1 cellular context compared by ENCODE assay signal in the genomic region with DNA sequence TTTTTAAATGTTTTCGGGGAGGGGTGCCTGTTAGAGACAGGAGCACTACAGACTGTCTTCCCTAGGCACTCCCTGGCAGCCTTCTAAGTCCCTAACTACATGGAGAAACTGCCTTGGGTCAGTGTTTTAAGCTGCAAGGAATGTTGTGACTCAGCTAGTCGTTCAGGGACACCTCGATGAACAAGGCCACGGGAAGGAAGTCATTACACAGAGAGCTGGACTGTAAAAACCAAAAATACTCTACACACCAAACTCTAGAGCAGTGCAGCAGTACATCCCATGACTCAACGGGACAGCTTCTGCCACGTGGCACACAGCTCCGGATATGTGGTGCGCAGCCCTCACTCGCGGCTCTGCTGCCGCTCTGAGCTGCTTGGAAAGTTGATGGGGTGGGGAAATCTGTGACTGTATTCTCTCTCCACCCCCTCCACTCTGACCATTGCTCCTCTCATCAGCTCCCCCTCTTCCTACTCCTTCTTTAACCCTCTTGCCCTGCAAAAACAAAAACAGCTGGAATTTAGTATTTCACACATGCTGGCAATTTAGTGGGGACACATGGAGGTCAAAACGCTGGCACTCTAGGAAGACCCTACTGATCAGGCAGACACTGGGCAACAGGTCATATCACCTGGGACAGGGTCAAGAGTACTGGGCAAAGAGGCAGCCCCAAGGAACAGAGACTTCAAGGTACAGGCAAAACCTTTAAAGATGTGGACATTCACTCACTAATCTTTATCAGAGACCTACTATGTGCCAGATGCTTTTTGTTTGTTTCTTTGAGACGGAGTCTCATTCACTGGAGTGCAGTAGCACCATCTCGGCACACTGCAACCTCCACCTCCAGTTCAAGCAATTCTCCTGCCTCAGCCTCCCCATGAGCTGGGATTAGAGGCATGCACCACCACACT.
TF ChIP-seq lines count a peak whose summit lies in the region.

No MANE protein-coding gene starts in this region.

TF ChIP-seq in HepG2, 621 proteins besides CTCF, POLR2A, EP300 and RAD21 (continued from another document):
- TF ChIP-seq KIAA2018 (CRISPR knock-in tag; IDR thresholded peaks at IDR 0.05; ENCODE audit: borderline replicate concordance) (no peak), TGIF2 (CRISPR knock-in tag; IDR thresholded peaks at IDR 0.05) (peak; percentile 81), FOXP1 (IDR thresholded peaks at IDR 0.05) (no peak), FOXP1 (CRISPR knock-in tag; IDR thresholded peaks at IDR 0.05) (0 out of 2 replicates have a peak, but pooled peaks have one; percentile 15), KDM3A (CRISPR knock-in tag; IDR thresholded peaks at IDR 0.05; ENCODE audit: low read depth) (no peak), SMYD3 (CRISPR knock-in tag; IDR thresholded peaks at IDR 0.05) (no peak), ZSCAN21 (CRISPR knock-in tag; IDR thresholded peaks at IDR 0.05; ENCODE audit: borderline replicate concordance) (0 out of 2 replicates have a peak, but pooled peaks have one; percentile 51), RFX1 (IDR thresholded peaks at IDR 0.05) (no peak), HNRNPH1 (optimal IDR thresholded peaks at IDR 0.05; ENCODE audit: low read depth, low read length) (no peak), NR2F2 (IDR thresholded peaks at IDR 0.05; ENCODE audit: borderline replicate concordance, low read depth) (no peak), ZSCAN12 (CRISPR knock-in tag; IDR thresholded peaks at IDR 0.05) (peak; percentile 55; the same call in 1 of the 2 replicates), LRRFIP1 (CRISPR knock-in tag; conservative IDR thresholded peaks at IDR 0.05) (no peak), SMC3 (IDR thresholded peaks at IDR 0.05; ENCODE audit: low read length) (no peak), ZNF280D (CRISPR knock-in tag; IDR thresholded peaks at IDR 0.05) (no peak; the same call in 1 of the 2 replicates), CHCHD3 (CRISPR knock-in tag; IDR thresholded peaks at IDR 0.05) (no peak), ZNF644 (CRISPR knock-in tag; IDR thresholded peaks at IDR 0.05; ENCODE audit: low read depth) (peak; percentile 66; the same call in 1 of the 2 replicates), ARHGAP35 (CRISPR knock-in tag; IDR thresholded peaks at IDR 0.05; ENCODE audit: borderline replicate concordance) (no peak), ZNF580 (CRISPR knock-in tag; IDR thresholded peaks at IDR 0.05; ENCODE audit: borderline replicate concordance, low read depth) (0 out of 2 replicates have a peak, but pooled peaks have one; percentile 28), NPAS2 (CRISPR knock-in tag; IDR thresholded peaks at IDR 0.05; ENCODE audit: borderline replicate concordance) (no peak), CBX1 (IDR thresholded peaks at IDR 0.05; ENCODE audit: low read depth) (no peak), SNAI1 (CRISPR knock-in tag; IDR thresholded peaks at IDR 0.05; ENCODE audit: borderline replicate concordance) (no peak), ZFP90 (CRISPR knock-in tag; IDR thresholded peaks at IDR 0.05; ENCODE audit: borderline replicate concordance) (peak; percentile 62; the same call in 1 of the 2 replicates), ZNF75D (CRISPR knock-in tag; IDR thresholded peaks at IDR 0.05; ENCODE audit: borderline replicate concordance) (no peak), NRL (CRISPR knock-in tag; IDR thresholded peaks at IDR 0.05; ENCODE audit: borderline replicate concordance) (peak; percentile 76; the same call in 1 of the 2 replicates), ZNF354B (CRISPR knock-in tag; IDR thresholded peaks at IDR 0.05) (no peak; the same call in 1 of the 2 replicates), ATF7-NPFF (CRISPR knock-in tag; IDR thresholded peaks at IDR 0.05; ENCODE audit: low read depth) (no peak), BRD4 (CRISPR knock-in tag; IDR thresholded peaks at IDR 0.05) (no peak)
- TF ChIP-seq, protein P1, sequence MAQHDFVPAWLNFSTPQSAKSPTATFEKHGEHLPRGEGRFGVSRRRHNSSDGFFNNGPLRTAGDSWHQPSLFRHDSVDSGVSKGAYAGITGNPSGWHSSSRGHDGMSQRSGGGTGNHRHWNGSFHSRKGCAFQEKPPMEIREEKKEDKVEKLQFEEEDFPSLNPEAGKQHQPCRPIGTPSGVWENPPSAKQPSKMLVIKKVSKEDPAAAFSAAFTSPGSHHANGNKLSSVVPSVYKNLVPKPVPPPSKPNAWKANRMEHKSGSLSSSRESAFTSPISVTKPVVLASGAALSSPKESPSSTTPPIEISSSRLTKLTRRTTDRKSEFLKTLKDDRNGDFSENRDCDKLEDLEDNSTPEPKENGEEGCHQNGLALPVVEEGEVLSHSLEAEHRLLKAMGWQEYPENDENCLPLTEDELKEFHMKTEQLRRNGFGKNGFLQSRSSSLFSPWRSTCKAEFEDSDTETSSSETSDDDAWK (CRISPR knock-in tag; IDR thresholded peaks at IDR 0.05) = no peak
- TF ChIP-seq, protein P2, sequence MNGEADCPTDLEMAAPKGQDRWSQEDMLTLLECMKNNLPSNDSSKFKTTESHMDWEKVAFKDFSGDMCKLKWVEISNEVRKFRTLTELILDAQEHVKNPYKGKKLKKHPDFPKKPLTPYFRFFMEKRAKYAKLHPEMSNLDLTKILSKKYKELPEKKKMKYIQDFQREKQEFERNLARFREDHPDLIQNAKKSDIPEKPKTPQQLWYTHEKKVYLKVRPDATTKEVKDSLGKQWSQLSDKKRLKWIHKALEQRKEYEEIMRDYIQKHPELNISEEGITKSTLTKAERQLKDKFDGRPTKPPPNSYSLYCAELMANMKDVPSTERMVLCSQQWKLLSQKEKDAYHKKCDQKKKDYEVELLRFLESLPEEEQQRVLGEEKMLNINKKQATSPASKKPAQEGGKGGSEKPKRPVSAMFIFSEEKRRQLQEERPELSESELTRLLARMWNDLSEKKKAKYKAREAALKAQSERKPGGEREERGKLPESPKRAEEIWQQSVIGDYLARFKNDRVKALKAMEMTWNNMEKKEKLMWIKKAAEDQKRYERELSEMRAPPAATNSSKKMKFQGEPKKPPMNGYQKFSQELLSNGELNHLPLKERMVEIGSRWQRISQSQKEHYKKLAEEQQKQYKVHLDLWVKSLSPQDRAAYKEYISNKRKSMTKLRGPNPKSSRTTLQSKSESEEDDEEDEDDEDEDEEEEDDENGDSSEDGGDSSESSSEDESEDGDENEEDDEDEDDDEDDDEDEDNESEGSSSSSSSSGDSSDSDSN (CRISPR knock-in tag; IDR thresholded peaks at IDR 0.05) = peak; percentile 49; the same call in 1 of the 2 replicates
- TF ChIP-seq, protein P3, sequence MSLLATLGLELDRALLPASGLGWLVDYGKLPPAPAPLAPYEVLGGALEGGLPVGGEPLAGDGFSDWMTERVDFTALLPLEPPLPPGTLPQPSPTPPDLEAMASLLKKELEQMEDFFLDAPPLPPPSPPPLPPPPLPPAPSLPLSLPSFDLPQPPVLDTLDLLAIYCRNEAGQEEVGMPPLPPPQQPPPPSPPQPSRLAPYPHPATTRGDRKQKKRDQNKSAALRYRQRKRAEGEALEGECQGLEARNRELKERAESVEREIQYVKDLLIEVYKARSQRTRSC (CRISPR knock-in tag; IDR thresholded peaks at IDR 0.05; ENCODE audit: low read depth) = peak; percentile 90
- TF ChIP-seq, protein P4, sequence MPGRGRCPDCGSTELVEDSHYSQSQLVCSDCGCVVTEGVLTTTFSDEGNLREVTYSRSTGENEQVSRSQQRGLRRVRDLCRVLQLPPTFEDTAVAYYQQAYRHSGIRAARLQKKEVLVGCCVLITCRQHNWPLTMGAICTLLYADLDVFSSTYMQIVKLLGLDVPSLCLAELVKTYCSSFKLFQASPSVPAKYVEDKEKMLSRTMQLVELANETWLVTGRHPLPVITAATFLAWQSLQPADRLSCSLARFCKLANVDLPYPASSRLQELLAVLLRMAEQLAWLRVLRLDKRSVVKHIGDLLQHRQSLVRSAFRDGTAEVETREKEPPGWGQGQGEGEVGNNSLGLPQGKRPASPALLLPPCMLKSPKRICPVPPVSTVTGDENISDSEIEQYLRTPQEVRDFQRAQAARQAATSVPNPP (CRISPR knock-in tag; IDR thresholded peaks at IDR 0.05) = no peak
